ENCODE assay signal across 9 cellular contexts in genomic region chr20:51402201-51402600, GRCh38.
DNase-seq lines count a peak whose midpoint lies in the region; ATAC-seq, FAIRE-seq and TF ChIP-seq lines count a peak whose summit lies in the region.
"Had no signal": no experiment of that assay in that cellular context is flagged by ENCODE, and none has a peak within 500 bp of the region (broad histone marks: within the 10 kb centered on the region; RNA-seq: fewer than 3 reads in every experiment).

No MANE protein-coding gene starts in this region.

- H3K27ac ChIP-seq in OCI-LY7 (ENCODE audit: low read depth, low read length, poor library complexity, severe bottlenecking) (peak overlapping the region; percentile 89), trophoblast cell (ENCODE audit: low read depth, low read length) (no peak overlapping the region)

- no peak for TF ChIP-seq POLR2A in GM12891 (IDR thresholded peaks at IDR 0.05; ENCODE audit: low read depth, low read length)

- H3K4me2 ChIP-seq in OCI-LY7 (ENCODE audit: low read length) (peak overlapping the region; percentile 65), trophoblast cell (ENCODE audit: low read length) (no peak overlapping the region)

- H3K9ac ChIP-seq in trophoblast cell (ENCODE audit: low read length): no peak overlapping the region

- ATAC-seq in natural killer cell (peak; percentile 6 to 37 (median 28)), left lobe of liver (no peak)

- no peak overlapping the region for H2BK5ac ChIP-seq in trophoblast cell (ENCODE audit: low read depth, low read length, poor library complexity)

- H2BK120ac ChIP-seq in trophoblast cell (ENCODE audit: insufficient read depth, low read length, poor library complexity): no peak overlapping the region

- POLR2A ChIA-PET in OCI-LY7 (lab: Charles Lee) (interaction anchor here (0.6 to 4.5 kb wide), 5 partner anchors 10 to 1255 kb away, joined by 3 to 32 read pairs (median 5); no protein-coding TSS in a partner anchor), GM10248 (lab: Yijun Ruan, JAX) (no interaction called here)

- no TSS peak for BruUV-seq in OCI-LY7 (replicated peaks; lab: Mats Ljungman, UMichigan)

- H3K27me3 Mint-ChIP-seq in natural killer cell (ENCODE audit: low read depth in 2 of 2): no peaks in the 10 kb centered on the region

- peak overlapping the region; percentile 95 to 100 for H3K27ac Mint-ChIP-seq in natural killer cell

- TF ChIP-seq CTCF in OCI-LY7 (conservative IDR thresholded peaks at IDR 0.05; ENCODE audit: low read length): no peak
- no peak for TF ChIP-seq CTCF in natural killer cell (IDR thresholded peaks at IDR 0.05)
- no peak for TF ChIP-seq CTCF in GM10248 (IDR thresholded peaks at IDR 0.05; ENCODE audit: control extremely low read depth, extremely low read depth, low read depth, missing control alignments)

- WGBS in trophoblast cell (ENCODE audit: extremely low coverage, insufficient coverage, insufficient read length): no CpG with 5 or more reads among the region's 2 CpGs

- H2AFZ ChIP-seq in OCI-LY7 (ENCODE audit: low read length): no peak overlapping the region
- H2AFZ ChIP-seq in trophoblast cell (ENCODE audit: insufficient read depth, low read length, poor library complexity): no peak overlapping the region

- no peaks in the 10 kb centered on the region for H3K27me3 ChIP-seq in trophoblast cell (ENCODE audit: insufficient read depth, low read length)

- H4K8ac ChIP-seq in trophoblast cell (ENCODE audit: low read depth, low read length): no peak overlapping the region

- H3K4me1 ChIP-seq in OCI-LY7 (ENCODE audit: insufficient read depth, low read length, poor library complexity, severe bottlenecking) (peaks cover 73% of the 10 kb centered on the region), trophoblast cell (ENCODE audit: control insufficient read depth in 1 of 2, insufficient read depth in 2 of 2, low read length in 2 of 2) (peaks cover 3 to 10% of the 10 kb centered on the region in 2 experiments)

- no peaks in the 10 kb centered on the region for H3K36me3 Mint-ChIP-seq in natural killer cell

- H3K4me3 Mint-ChIP-seq in natural killer cell: peak overlapping the region; percentile 89

- no peak overlapping the region for H4K91ac ChIP-seq in trophoblast cell (ENCODE audit: low read depth, low read length)

- DNase-seq in GM12891 (ENCODE audit: insufficient read length, low spot score) (no peak), OCI-LY7 (ENCODE audit: low spot score) (peak; percentile 59), natural killer cell (peak; percentile 37), GM10248 (ENCODE audit: extremely low spot score) (no peak), left lobe of liver (ENCODE audit: low spot score) (no peak), trophoblast cell (no peak), NCI-H748 treated with DMSO at 0.1 percent for 48 hours (lab: John Stamatoyannopoulos, UW) (no peak)
- DNase-seq in activated gamma-delta T cell treated with anti-CD3 and anti-CD28 coated beads, Interleukin-2, amount 50 U/mL, for 16 hours (ENCODE audit: low read depth): peak; percentile 37
- DNase-seq: NCI-H1694 treated with DMSO at 0.1 percent for 48 hours had no signal

- intact Hi-C loops in OCI-LY7 (cut with micrococcal nuclease; ENCODE audit: unreplicated experiment) (loop anchor here (5.0 kb wide), 1 partner anchor 140 kb away; the partner anchor contains the start of gene NFATC2), natural killer cell (cut with micrococcal nuclease) (loop anchor here (2.0 to 5.0 kb wide), 3 partner anchors 99 to 645 kb away; no protein-coding TSS in a partner anchor)

- FAIRE-seq in GM12891 (lab: Jason Lieb, UNC): peak; percentile 33

- H3K4me3 ChIP-seq in OCI-LY7 (ENCODE audit: low read depth, low read length, poor library complexity, severe bottlenecking) (no peak overlapping the region), trophoblast cell (ENCODE audit: low read depth, low read length) (no peak overlapping the region)

- H3K9me3 ChIP-seq in OCI-LY7 (ENCODE audit: low read length): no peaks in the 10 kb centered on the region
- no peaks in the 10 kb centered on the region for H3K9me3 ChIP-seq in trophoblast cell (ENCODE audit: insufficient read depth, low read depth, low read length)

- peaks cover 13% of the 10 kb centered on the region for H3K79me1 ChIP-seq in trophoblast cell (ENCODE audit: low read length)

- CTCF ChIA-PET in OCI-LY7 (lab: Charles Lee; ENCODE audit: unreplicated experiment): no interaction called here
- CTCF ChIA-PET in GM10248 (lab: Yijun Ruan, JAX): interaction anchor here (1.0 to 2.4 kb wide), 4 partner anchors 13 to 607 kb away, joined by 3 to 17 read pairs (median 4); partner anchors contain the start of gene BCAS4

- no peak overlapping the region for H4K12ac ChIP-seq in trophoblast cell (ENCODE audit: low read depth, low read length)

- H4K20me1 ChIP-seq in OCI-LY7 (ENCODE audit: insufficient read depth, low read length): no peaks in the 10 kb centered on the region

- H3K4ac ChIP-seq in trophoblast cell (ENCODE audit: low read depth, low read length): no peak overlapping the region

- H3K23ac ChIP-seq in trophoblast cell (ENCODE audit: low read length): no peak overlapping the region

- H3K9me3 Mint-ChIP-seq in natural killer cell: no peaks in the 10 kb centered on the region

- peaks cover 76 to 89% of the 10 kb centered on the region in 2 donors for H3K4me1 Mint-ChIP-seq in natural killer cell

- no peaks in the 10 kb centered on the region for H3K9me2 ChIP-seq in OCI-LY7 (ENCODE audit: insufficient read depth, low read length)

- H3K14ac ChIP-seq in trophoblast cell (ENCODE audit: low read length): no peak overlapping the region

- H2BK12ac ChIP-seq in trophoblast cell (ENCODE audit: low read length): no peak overlapping the region

- no peak overlapping the region for H3K18ac ChIP-seq in trophoblast cell (ENCODE audit: low read length)

- peaks cover 92% of the 10 kb centered on the region for H3K36me3 ChIP-seq in OCI-LY7 (ENCODE audit: insufficient read depth, low read length)
- H3K36me3 ChIP-seq in trophoblast cell (ENCODE audit: control insufficient read depth in 1 of 2, insufficient read depth in 2 of 2, low read length in 2 of 2): peaks cover 3 to 4% of the 10 kb centered on the region in 2 experiments

- H3K79me2 ChIP-seq in OCI-LY7 (ENCODE audit: insufficient read depth, low read depth, low read length) (peaks cover 15% of the 10 kb centered on the region; the same call in 1 of the 2 replicates), trophoblast cell (ENCODE audit: control insufficient read depth, insufficient read depth, low read length, poor library complexity) (no peaks in the 10 kb centered on the region)

- no peak overlapping the region for H2AK5ac ChIP-seq in trophoblast cell (ENCODE audit: low read length)

TF ChIP-seq in GM12891, 5 proteins besides CTCF, POLR2A, EP300 and RAD21:
- no peak for TF ChIP-seq POU2F2 (IDR thresholded peaks at IDR 0.05; ENCODE audit: low read depth, low read length)
- TF ChIP-seq TAF1 (IDR thresholded peaks at IDR 0.05; ENCODE audit: low read depth, low read length): no peak
- no peak for TF ChIP-seq SPI1 (IDR thresholded peaks at IDR 0.05; ENCODE audit: low read depth, low read length)
- no peak for TF ChIP-seq PAX5 (IDR thresholded peaks at IDR 0.05; ENCODE audit: insufficient read depth, low read length, severe bottlenecking)
- no peak for TF ChIP-seq POLR2AphosphoS5 (IDR thresholded peaks at IDR 0.05; ENCODE audit: low read depth, low read length)

Comparison
In these comparisons a context has a peak if more than half of its experiments do, and no peak if none do; other contexts are left out.
1. DNase-seq: peak in OCI-LY7 (single experiment), activated gamma-delta T cell treated with anti-CD3 and anti-CD28 coated beads, Interleukin-2, amount 50 U/mL, for 16 hours (single experiment) and natural killer cell (single experiment); none in GM12891 (single experiment), GM10248 (single experiment), left lobe of liver (single experiment), trophoblast cell (0 of 2) and NCI-H748 treated with DMSO at 0.1 percent for 48 hours (single experiment).